8 cellular contexts compared by ENCODE assay signal in the genomic region with DNA sequence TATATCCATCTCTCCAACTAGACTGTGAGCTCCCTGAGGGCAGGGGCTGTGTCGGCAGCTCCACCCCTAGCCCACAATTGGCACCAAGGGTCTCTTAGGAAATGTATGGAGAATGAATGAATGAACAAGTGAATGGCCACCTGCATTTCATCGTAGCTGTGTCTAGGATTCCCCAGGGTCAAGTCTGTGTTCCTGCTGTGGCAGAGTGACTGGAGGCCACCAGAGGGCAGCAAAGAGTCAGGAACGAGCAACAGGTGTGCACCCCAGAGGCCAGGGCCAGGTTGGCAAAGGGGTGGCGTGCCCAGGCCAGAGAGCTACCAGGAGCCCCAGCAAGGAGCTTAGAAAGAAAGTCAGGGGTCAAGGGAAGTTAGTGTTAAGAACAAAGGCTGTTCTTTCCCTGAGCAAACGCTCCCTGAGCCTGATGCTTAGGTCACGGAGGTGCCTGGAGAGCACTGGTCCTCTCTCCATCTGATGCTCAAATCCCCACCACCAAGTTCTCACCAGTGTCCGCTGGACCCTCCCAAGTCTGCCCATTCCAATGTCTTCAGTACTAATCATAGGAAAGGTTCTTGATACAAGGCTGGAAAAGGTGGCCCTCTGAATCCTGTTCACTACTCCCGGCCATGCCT.
A peak's percentile ranks its signal among the peaks of the same experiment; 100 is the strongest.
DNase-seq lines count a peak whose midpoint lies in the region; ATAC-seq and TF ChIP-seq lines count a peak whose summit lies in the region.

No MANE protein-coding gene starts in this region.

- TF ChIP-seq CTCF in OCI-LY3 (IDR thresholded peaks at IDR 0.05; ENCODE audit: low read depth, low read length), result peak; percentile 84
- peak in 2 of 3 donors; percentile 37 to 38 for TF ChIP-seq CTCF in ovary (IDR thresholded peaks at IDR 0.05)
- TF ChIP-seq CTCF in tibial artery (IDR thresholded peaks at IDR 0.05), result peak; percentile 52 to 72

- H3K4me2 ChIP-seq in OCI-LY3 (ENCODE audit: low read length), result no peak overlapping the region

- H3K9ac ChIP-seq in OCI-LY3 (ENCODE audit: low read length), result no peak overlapping the region

- intact Hi-C loops in ovary (cut with DNase I) (no loop called here), tibial artery (cut with DNase I; ENCODE audit: low total_unique reads) (no loop called here)

- peaks cover 93% of the 10 kb centered on the region for H4K20me1 ChIP-seq in OCI-LY3 (ENCODE audit: insufficient read depth, low read length)

- H3K4me3 ChIP-seq in OCI-LY3 (ENCODE audit: low read length) (no peak overlapping the region), ovary (no peak overlapping the region), tibial artery (no peak overlapping the region)

- no peaks in the 10 kb centered on the region for H3K4me1 Mint-ChIP-seq in activated T-cell treated with anti-CD3 and anti-CD28 coated beads, Interleukin-2, amount 50 U/mL, for 4 hours (ENCODE audit: low read depth)

- no peaks in the 10 kb centered on the region for H3K36me3 Mint-ChIP-seq in activated T-cell treated with anti-CD3 and anti-CD28 coated beads, Interleukin-2, amount 50 U/mL, for 4 hours (ENCODE audit: insufficient read depth)

- H3K79me2 ChIP-seq in OCI-LY3 (ENCODE audit: low read length), result peaks cover 89% of the 10 kb centered on the region

- H3K36me3 ChIP-seq in OCI-LY3 (replicated peaks; ENCODE audit: low read depth, low read length) (peaks cover 69% of the 10 kb centered on the region), ovary (no peaks in the 10 kb centered on the region), tibial artery (no peaks in the 10 kb centered on the region)

- peaks cover 3% of the 10 kb centered on the region for H3K27me3 Mint-ChIP-seq in activated T-cell treated with anti-CD3 and anti-CD28 coated beads, Interleukin-2, amount 50 U/mL, for 4 hours (ENCODE audit: low read depth)

- no peak for TF ChIP-seq EP300 in ovary (IDR thresholded peaks at IDR 0.05)

- TF ChIP-seq POLR2A in ovary (IDR thresholded peaks at IDR 0.05), result no peak

- no peaks in the 10 kb centered on the region for H3K9me3 ChIP-seq in OCI-LY3 (ENCODE audit: insufficient read depth, low read length)
- no peaks in the 10 kb centered on the region for H3K9me3 ChIP-seq in ovary
- no peaks in the 10 kb centered on the region for H3K9me3 ChIP-seq in tibial artery

- H3K9me3 Mint-ChIP-seq in activated T-cell treated with anti-CD3 and anti-CD28 coated beads, Interleukin-2, amount 50 U/mL, for 4 hours, result no peaks in the 10 kb centered on the region

- no peaks in the 10 kb centered on the region for H3K27me3 ChIP-seq in OCI-LY3 (ENCODE audit: low read depth, low read length)
- H3K27me3 ChIP-seq in ovary, result no peaks in the 10 kb centered on the region
- H3K27me3 ChIP-seq in tibial artery, result peaks cover 0 to 25% of the 10 kb centered on the region in 2 donors

- H3K4me1 ChIP-seq in OCI-LY3 (ENCODE audit: low read length) (peaks cover 24% of the 10 kb centered on the region), ovary (ENCODE audit: insufficient read depth) (no peaks in the 10 kb centered on the region), tibial artery (no peaks in the 10 kb centered on the region)

- H3K27ac ChIP-seq in OCI-LY3 (ENCODE audit: low read length) (no peak overlapping the region), ovary (no peak overlapping the region), tibial artery (no peak overlapping the region)

- no peak overlapping the region for H2AFZ ChIP-seq in OCI-LY3 (ENCODE audit: low read depth, low read length)

- ATAC-seq in HG03432 (IDR thresholded peaks at IDR 0.05; ENCODE audit: unreplicated experiment), result peak; percentile 58
- peak; percentile 91 to 94 for ATAC-seq in activated T-cell treated with anti-CD3 and anti-CD28 coated beads, Interleukin-2, amount 50 U/mL, for 4 hours

- no peak overlapping the region for H3K4me3 Mint-ChIP-seq in activated T-cell treated with anti-CD3 and anti-CD28 coated beads, Interleukin-2, amount 50 U/mL, for 4 hours

- DNase-seq in NCI-H82 (lab: John Stamatoyannopoulos, UW) (peak; percentile 70), NCI-H82 treated with DMSO at 0.1 percent for 48 hours (lab: John Stamatoyannopoulos, UW; ENCODE audit: unreplicated experiment) (no peak), fibroblast of peridontal ligament (ENCODE audit: extremely low read depth) (peak; percentile 44), ovary (peak; percentile 41 to 66 (median 59)), tibial artery (peak in 1 of 2 donors; percentile 42)
- peak; percentile 71 for DNase-seq in activated T-cell treated with anti-CD3 and anti-CD28 coated beads, Interleukin-2, amount 50 U/mL, for 4 hours

- WGBS in ovary, 3 donors, result 44 to 51% (median 46%) methylated on average over 8 of the region's 8 CpGs
